Comparison of ENCODE assay signal across 17 cellular contexts in the genomic region with DNA sequence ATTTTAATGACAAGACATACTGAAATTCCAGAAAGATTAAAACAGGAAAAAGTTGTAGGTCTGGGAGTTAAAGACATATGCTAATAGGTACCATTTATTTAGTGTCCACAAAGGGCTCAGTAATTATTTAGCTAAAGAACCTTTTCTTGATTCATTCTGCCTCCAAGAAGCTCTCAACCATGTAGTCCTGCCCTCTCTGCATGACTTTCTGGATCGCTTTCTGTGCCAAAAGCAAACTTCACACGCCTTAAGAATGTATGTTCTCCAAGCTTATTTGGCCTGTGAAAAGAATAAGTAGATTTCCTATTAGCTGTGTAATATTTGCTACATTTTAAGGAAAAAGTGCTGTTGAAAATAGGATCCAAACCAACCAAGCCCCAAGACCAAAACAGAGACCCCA.
"Had no signal": no experiment of that assay in that cellular context is flagged by ENCODE, and none has a peak within 500 bp of the region (broad histone marks: within the 10 kb centered on the region; RNA-seq: fewer than 3 reads in every experiment).

No MANE protein-coding gene starts in this region.

- H3K4me3 ChIP-seq: cardiac muscle cell, gastrocnemius medialis, left lung, sigmoid colon had no signal

- H3K4me1 ChIP-seq: gastrocnemius medialis, left lung, parathyroid adenoma, sigmoid colon had no signal

- H3K36me3 ChIP-seq: cardiac muscle cell, gastrocnemius medialis, left lung, neutrophil, sigmoid colon had no signal

- H3K27ac ChIP-seq: cardiac muscle cell, gastrocnemius medialis, left lung, neutrophil, parathyroid adenoma, sigmoid colon had no signal

- H3K27me3 ChIP-seq: cardiac muscle cell, gastrocnemius medialis, left lung, neutrophil, sigmoid colon had no signal

- DNase-seq: cortex of kidney; effector memory CD8-positive, alpha-beta T cell; foreskin fibroblast; gastrocnemius medialis; head of caudate nucleus; left lung; mesenchymal stem cell; midbrain; naive thymus-derived CD4-positive, alpha-beta T cell; right cardiac atrium; sigmoid colon; stimulated activated naive B cell treated with anti-CD40 and anti-IgM and Interleukin-4, amounts not matched to agents 10 μg/mL and 1 μg/mL and 100 μg/mL, for 72 hours; trophoblast cell had no signal

- H2AFZ ChIP-seq: parathyroid adenoma had no signal

- H3K9me3 ChIP-seq: gastrocnemius medialis, left lung, neutrophil had no signal

- ATAC-seq: effector memory CD8-positive, alpha-beta T cell; esophagus mucosa; gastrocnemius medialis; left lung; naive thymus-derived CD4-positive, alpha-beta T cell; right cardiac atrium; stimulated activated naive B cell treated with anti-CD40 and anti-IgM and Interleukin-4, amounts not matched to agents 10 μg/mL and 1 μg/mL and 100 μg/mL, for 72 hours had no signal
